Comparison of ENCODE assay signal across 14 cellular contexts in genomic region chr20:25587536-25587935, GRCh38. TPM values are rescaled to one million over a fixed set of nuclear protein-coding genes. Genes with fewer than 3 reads are reported as not detected.
A peak's percentile ranks its signal among the peaks of the same experiment; 100 is the strongest.
DNase-seq lines count a peak whose midpoint lies in the region; ATAC-seq, FAIRE-seq and TF ChIP-seq lines count a peak whose summit lies in the region.
"Had no signal": no experiment of that assay in that cellular context is flagged by ENCODE, and none has a peak within 500 bp of the region (broad histone marks: within the 10 kb centered on the region; RNA-seq: fewer than 3 reads in every experiment).

No MANE protein-coding gene starts in this region.

- POLR2A ChIA-PET in activated CD4-positive, alpha-beta T cell treated with anti-CD3 and anti-CD28 coated beads for 36 hours (lab: Charles Lee) = no interaction called here

- 77 to 78% methylated on average over 5 of the region's 5 CpGs for whole genome bisulfite sequencing in aorta, 2 donors

- H3K27ac Mint-ChIP-seq in activated CD4-positive, alpha-beta T cell treated with anti-CD3 and anti-CD28 coated beads for 36 hours = no peak overlapping the region
- H3K27ac Mint-ChIP-seq: GM23338 had no signal

- FAIRE-seq in kidney (lab: Jason Lieb, UNC) = no peak

- CTCF ChIA-PET in activated CD4-positive, alpha-beta T cell treated with anti-CD3 and anti-CD28 coated beads for 36 hours (lab: Charles Lee) = interaction anchor here (0.7 kb wide), 1 partner anchor 621 kb away, joined by 3 read pairs; no protein-coding TSS in a partner anchor

- H3K9me3 ChIP-seq in kidney (ENCODE audit: control insufficient read depth in 1 of 2, low read length in 2 of 2) (no peaks in the 10 kb centered on the region), aorta (ENCODE audit: control insufficient read depth, low read length) (no peaks in the 10 kb centered on the region)

- H3K27ac ChIP-seq in kidney (ENCODE audit: low read depth in 2 of 2, low read length in 2 of 2) (no peak overlapping the region), coronary artery (no peak overlapping the region), aorta (ENCODE audit: low read depth in 1 of 2, low read length in 2 of 2) (no peak overlapping the region)
- H3K27ac ChIP-seq: BLaER1 had no signal

- peaks cover 15% of the 10 kb centered on the region for H3K4me1 Mint-ChIP-seq in activated CD4-positive, alpha-beta T cell treated with anti-CD3 and anti-CD28 coated beads for 36 hours

- TF ChIP-seq CTCF in kidney (IDR thresholded peaks at IDR 0.05; ENCODE audit: borderline replicate concordance, extremely low read depth, insufficient read depth) = no peak
- no peak for TF ChIP-seq CTCF in coronary artery (IDR thresholded peaks at IDR 0.05)

- no peaks in the 10 kb centered on the region for H3K9me3 Mint-ChIP-seq in activated CD4-positive, alpha-beta T cell treated with anti-CD3 and anti-CD28 coated beads for 36 hours (ENCODE audit: low read depth)
- H3K9me3 Mint-ChIP-seq: GM23338 had no signal

- H3K4me1 ChIP-seq in kidney (ENCODE audit: control insufficient read depth in 1 of 2, insufficient read depth in 1 of 2, low read depth in 1 of 2, low read length in 2 of 2) (no peaks in the 10 kb centered on the region), aorta (ENCODE audit: control insufficient read depth in 1 of 2, insufficient read depth in 2 of 2, low read length in 2 of 2) (no peaks in the 10 kb centered on the region)

- ATAC-seq in activated CD4-positive, alpha-beta T cell treated with anti-CD3 and anti-CD28 coated beads for 36 hours = peak; percentile 35
- ATAC-seq in aorta (ENCODE audit: low FRiP score) (no peak), GM21737 (IDR thresholded peaks at IDR 0.05; ENCODE audit: unreplicated experiment) (no peak)
- ATAC-seq: GM23338 had no signal

- no peaks in the 10 kb centered on the region for H3K27me3 ChIP-seq in aorta (ENCODE audit: control insufficient read depth in 1 of 2, insufficient read depth in 2 of 2, low read length in 1 of 2)

- intact Hi-C loops in activated CD4-positive, alpha-beta T cell treated with anti-CD3 and anti-CD28 coated beads for 36 hours (cut with DNase I, micrococcal nuclease) = loop anchor here (5.0 to 10.0 kb wide), 5 partner anchors 103 to 595 kb away; partner anchors contain the start of genes GINS1 (in 2 of the 2), APMAP (in 1 of the 2), PYGB (in 1 of the 2) and ZNF337 (in 1 of the 2)
- intact Hi-C loops in kidney (cut with DNase I) (no loop called here), aorta (cut with DNase I) (loop anchor here in 1 of 2 donors (5.0 kb wide), 1 partner anchor 35 kb away; the partner anchor contains the start of gene NANP)

- no peak overlapping the region for H3K4me3 Mint-ChIP-seq in activated CD4-positive, alpha-beta T cell treated with anti-CD3 and anti-CD28 coated beads for 36 hours
- H3K4me3 Mint-ChIP-seq: GM23338 had no signal

- H3K36me3 ChIP-seq in kidney (ENCODE audit: control insufficient read depth in 1 of 2, insufficient read depth in 2 of 2, low read length in 2 of 2) (no peaks in the 10 kb centered on the region), aorta (ENCODE audit: control insufficient read depth in 1 of 2, insufficient read depth in 2 of 2, low read length in 1 of 2) (no peaks in the 10 kb centered on the region)
- H3K36me3 ChIP-seq: BLaER1 had no signal

- H3K9ac ChIP-seq in kidney (ENCODE audit: low read length in 2 of 2) = no peak overlapping the region
- H3K9ac ChIP-seq: BLaER1 had no signal

- H3K4me3 ChIP-seq in kidney (ENCODE audit: low read length in 2 of 2) = no peak overlapping the region
- H3K4me3 ChIP-seq in coronary artery = no peak overlapping the region
- no peak overlapping the region for H3K4me3 ChIP-seq in aorta (ENCODE audit: low read length in 2 of 2)
- H3K4me3 ChIP-seq: BLaER1, GM23338 had no signal

- H3K36me3 Mint-ChIP-seq in activated CD4-positive, alpha-beta T cell treated with anti-CD3 and anti-CD28 coated beads for 36 hours (ENCODE audit: low read depth) = peaks cover 4% of the 10 kb centered on the region

- no peak for DNase-seq in activated CD4-positive, alpha-beta T cell treated with anti-CD3 and anti-CD28 coated beads for 36 hours
- no peak for DNase-seq in activated CD4-positive, alpha-beta T cell treated with anti-CD3 and anti-CD28 coated beads, Interleukin-2, amount 50 U/mL, for 4 hours
- DNase-seq in NCI-H69 (lab: John Stamatoyannopoulos, UW) = peak; percentile 45
- peak; percentile 26 for DNase-seq in kidney
- no peak for DNase-seq in coronary artery (ENCODE audit: low spot score)
- DNase-seq in aorta = no peak
- DNase-seq: 8988T, AML-193, Calu3, DMS 273 treated with DMSO at 0.1 percent for 48 hours, H7 had no signal

- H3K27me3 Mint-ChIP-seq in activated CD4-positive, alpha-beta T cell treated with anti-CD3 and anti-CD28 coated beads for 36 hours = peaks cover 9% of the 10 kb centered on the region

RNA-seq across cellular contexts. Expression of gene NINL, which starts 2.2 kb away (rescaled TPM):
- total RNA-seq in activated CD4-positive, alpha-beta T cell treated with anti-CD3 and anti-CD28 coated beads for 36 hours = 1 to 10 TPM; 3.3 to 4.1 TPM
- total RNA-seq in kidney (25.2 TPM), aorta (10 to 100 TPM in 1 of 2 donors, 1 to 10 TPM in 1; 9.1 to 16.7 TPM)
- polyA plus RNA-seq in kidney (ENCODE audit: insufficient read depth, low read depth, low replicate concordance) (23.4 TPM), aorta (10 to 100 TPM in 1 of 2 donors, 1 to 10 TPM in 1; 6.0 to 28.3 TPM)

RNA-seq across cellular contexts. Expression of gene NANP, which starts 36.3 kb away (rescaled TPM):
- 1 to 10 TPM; 6.1 to 8.3 TPM for total RNA-seq in activated CD4-positive, alpha-beta T cell treated with anti-CD3 and anti-CD28 coated beads for 36 hours
- total RNA-seq in kidney (5.1 TPM), aorta (1 to 10 TPM; 5.0 to 5.6 TPM)
- polyA plus RNA-seq in kidney (ENCODE audit: insufficient read depth, low read depth, low replicate concordance) (3.4 TPM), aorta (1 to 10 TPM; 1.6 to 1.9 TPM)

Comparison
In these comparisons a context has a peak if more than half of its experiments do, and no peak if none do; other contexts are left out.
1. DNase-seq: peak in NCI-H69 (single experiment) and kidney (single experiment); none in activated CD4-positive, alpha-beta T cell treated with anti-CD3 and anti-CD28 coated beads for 36 hours (single experiment), activated CD4-positive, alpha-beta T cell treated with anti-CD3 and anti-CD28 coated beads, Interleukin-2, amount 50 U/mL, for 4 hours (0 of 2), coronary artery (single experiment) and aorta (0 of 2).